ENCODE assay signal across 8 cellular contexts in genomic region chr11:86193297-86194095, GRCh38. TPM values are rescaled to one million over a fixed set of nuclear protein-coding genes. Genes with fewer than 3 reads are reported as not detected.
DNase-seq lines count a peak whose midpoint lies in the region; ATAC-seq lines count a peak whose summit lies in the region.

No MANE protein-coding gene starts in this region.

- ATAC-seq in GM19452 (IDR thresholded peaks at IDR 0.05; ENCODE audit: unreplicated experiment) (peak; percentile 96), HG03558 (IDR thresholded peaks at IDR 0.05; ENCODE audit: extremely low read depth, unreplicated experiment) (peak; percentile 65)

- WGBS in mesodermal cell (ENCODE audit: insufficient coverage in 2 of 2), 2 experiments = 19 to 28% methylated on average over 5 to 6 of the region's 7 CpGs

- no peaks in the 10 kb centered on the region for H3K27me3 ChIP-seq in endocrine pancreas (ENCODE audit: control insufficient read depth, insufficient read depth, low read length)

- DNase-seq in CMK (ENCODE audit: low read depth) (peak; percentile 92), NCI-H748 (lab: John Stamatoyannopoulos, UW; ENCODE audit: unreplicated experiment) (peak; percentile 90)
- peak; percentile 60 to 64 for DNase-seq in activated CD4-positive, alpha-beta T cell treated with anti-CD3 and anti-CD28 coated beads, Interleukin-2, amount 50 U/mL, for 4 hours
- DNase-seq in stimulated activated CD8-positive, alpha-beta memory T cell treated with anti-CD3 and anti-CD28 coated beads, Interleukin-4, amount 100 ng/mL, for 24 hours (ENCODE audit: low read depth) = peak; percentile 30

- no peak overlapping the region for H3K27ac ChIP-seq in mesodermal cell (ENCODE audit: low read depth, low read length, severe bottlenecking)

- H3K36me3 ChIP-seq in endocrine pancreas (ENCODE audit: control insufficient read depth, insufficient read depth, low read length) (no peaks in the 10 kb centered on the region), mesodermal cell (ENCODE audit: control insufficient read depth, insufficient read depth, low read length) (no peaks in the 10 kb centered on the region)

- H3K9me3 ChIP-seq in endocrine pancreas (ENCODE audit: control insufficient read depth, low read length) (no peaks in the 10 kb centered on the region), mesodermal cell (ENCODE audit: control insufficient read depth, low read length) (no peaks in the 10 kb centered on the region)

- no peak overlapping the region for H3K9ac ChIP-seq in endocrine pancreas (ENCODE audit: control insufficient read depth, insufficient read depth, low read length)

- H3K4me1 ChIP-seq in endocrine pancreas (ENCODE audit: control insufficient read depth, insufficient read depth, low read length) = no peaks in the 10 kb centered on the region
- peaks cover 5% of the 10 kb centered on the region for H3K4me1 ChIP-seq in mesodermal cell (ENCODE audit: control insufficient read depth, insufficient read depth, low read length, poor library complexity, severe bottlenecking)

- H3K4me3 ChIP-seq in endocrine pancreas (ENCODE audit: control insufficient read depth, insufficient read depth, low read length) (peak overlapping the region; percentile 47), mesodermal cell (ENCODE audit: extremely low read depth, insufficient read depth, low read length, poor library complexity, severe bottlenecking) (peak overlapping the region; percentile 16)

RNA-seq across cellular contexts. Expression of gene EED, which starts 51.1 kb away (rescaled TPM):
- 31.1 TPM for polyA plus RNA-seq in mesodermal cell (2013, experiment 1 of 2)
- 36.3 TPM for polyA plus RNA-seq in mesodermal cell (2013, experiment 2 of 2)

Comparison
In these comparisons a context has a peak if more than half of its experiments do, and no peak if none do; other contexts are left out.
1. DNase-seq: peak in every context shown above with its lines; median percentile 92 in CMK; 90 in NCI-H748; 62 in activated CD4-positive, alpha-beta T cell treated with anti-CD3 and anti-CD28 coated beads, Interleukin-2, amount 50 U/mL, for 4 hours; 30 in stimulated activated CD8-positive, alpha-beta memory T cell treated with anti-CD3 and anti-CD28 coated beads, Interleukin-4, amount 100 ng/mL, for 24 hours.